ENCODE assay signal across 11 cellular contexts in the genomic region with DNA sequence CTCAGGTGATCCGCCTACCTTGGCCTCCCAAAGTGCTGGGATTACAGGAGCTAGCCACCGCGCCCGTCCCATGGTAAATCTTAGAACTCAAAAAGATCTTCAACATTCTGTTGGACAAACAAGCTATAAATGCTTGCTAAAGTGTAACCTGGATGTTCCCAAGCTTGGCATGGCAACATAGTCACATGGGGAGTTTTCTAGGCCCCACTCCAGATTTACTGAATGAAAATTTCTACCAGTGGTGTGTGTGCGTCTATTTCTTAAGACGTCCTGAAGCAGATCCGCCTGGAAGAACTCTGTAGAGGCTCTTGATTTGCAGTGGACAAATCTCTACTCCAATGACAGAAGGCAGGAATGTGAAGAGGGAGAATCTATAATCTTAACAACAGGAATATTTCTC.
"Had no signal": no experiment of that assay in that cellular context is flagged by ENCODE, and none has a peak within 500 bp of the region (broad histone marks: within the 10 kb centered on the region; RNA-seq: fewer than 3 reads in every experiment).

No MANE protein-coding gene starts in this region.

- DNase-seq: activated CD4-positive, alpha-beta T cell treated with anti-CD3 and anti-CD28 coated beads, Interleukin-2, amount 50 U/mL, for 1 hour; activated naive CD4-positive, alpha-beta T cell; activated naive CD8-positive, alpha-beta T cell treated with anti-CD3 and anti-CD28 coated beads, Interleukin-2, amount 10 ng/mL, durations not matched to agents 7 days and 5 days; cerebellar nuclear complex; effector memory CD4-positive, alpha-beta T cell; foreskin keratinocyte; left colon; natural killer cell; stimulated activated naive CD8-positive, alpha-beta T cell treated with anti-CD3 and anti-CD28 coated beads, Interleukin-15, Interleukin-2, amounts not matched to agents 100 U/mL and 50 U/mL, for 24 hours; upper lobe of right lung had no signal

- H3K9me3 ChIP-seq: suprapubic skin, upper lobe of right lung had no signal

- H3K27ac ChIP-seq: foreskin keratinocyte, suprapubic skin, upper lobe of right lung had no signal

- H3K4me1 ChIP-seq: foreskin keratinocyte, suprapubic skin, upper lobe of right lung had no signal

- H3K4me3 ChIP-seq: suprapubic skin, upper lobe of right lung had no signal

- H3K27me3 ChIP-seq: foreskin keratinocyte, suprapubic skin, upper lobe of right lung had no signal
